11 cellular contexts compared by ENCODE assay signal in genomic region chr2:239223330-239224248, GRCh38.
DNase-seq lines count a peak whose midpoint lies in the region; ATAC-seq and TF ChIP-seq lines count a peak whose summit lies in the region.
"Had no signal": no experiment of that assay in that cellular context is flagged by ENCODE, and none has a peak within 500 bp of the region (broad histone marks: within the 10 kb centered on the region; RNA-seq: fewer than 3 reads in every experiment).

No MANE protein-coding gene starts in this region.

- 62% methylated on average over 18 of the region's 24 CpGs for WGBS in mammary epithelial cell (ENCODE audit: low coverage, missing lambda C conversion rate)
- WGBS in aorta, 2 donors: 14 to 22% methylated on average over 24 of the region's 24 CpGs

- in situ Hi-C loops in mammary epithelial cell (cut with MboI; ENCODE audit: low sequenced_read_pairs in 2 of 2): no loop called here

- no peak overlapping the region for H3K4me2 ChIP-seq in mammary epithelial cell (ENCODE audit: insufficient read depth, low read depth, low read length)

- H3K4me3 Mint-ChIP-seq in nephron: peak overlapping the region in 2 of 3 experiments; percentile 11 to 47
- H3K4me3 Mint-ChIP-seq: T-helper 1 cell treated with Interleukin-12 subunit alpha and Interleukin-12 subunit beta and Interleukin-4 antibody, amounts not matched to agents 30 μg/mL and 1 μg/mL, for 36 hours had no signal

- H3K4me1 Mint-ChIP-seq in nephron: peaks cover 86% of the 10 kb centered on the region

- intact Hi-C loops in breast epithelium (cut with DNase I; ENCODE audit: low total_unique reads): no loop called here
- intact Hi-C loops in mammary epithelial cell (cut with micrococcal nuclease): no loop called here
- intact Hi-C loops in aorta (cut with DNase I): loop anchor here (5.0 to 10.0 kb wide), 3 partner anchors 69 to 179 kb away; partner anchors contain the start of gene HDAC4 (in 1 of the 2)

- no TSS peak for BruUV-seq in mammary epithelial cell (replicated peaks; lab: Mats Ljungman, UMichigan)

- ATAC-seq in aorta (ENCODE audit: low FRiP score) (peak; percentile 53), GM21423 (IDR thresholded peaks at IDR 0.05; ENCODE audit: unreplicated experiment) (no peak), HG02973 (IDR thresholded peaks at IDR 0.05; ENCODE audit: unreplicated experiment) (no peak)

- H3K9me3 Mint-ChIP-seq in nephron: no peaks in the 10 kb centered on the region

- no peaks in the 10 kb centered on the region for H3K27me3 Mint-ChIP-seq in nephron (ENCODE audit: low read depth)

- peaks cover 3% of the 10 kb centered on the region for H3K79me2 ChIP-seq in mammary epithelial cell (ENCODE audit: insufficient read depth, low read length)

- H3K27ac Mint-ChIP-seq in nephron: peak overlapping the region; percentile 63 to 80 (median 66)

- CTCF ChIA-PET in mammary epithelial cell (lab: Charles Lee; ENCODE audit: low non-redundant PET): no interaction called here

- dilution Hi-C loops in mammary epithelial cell (cut with HindIII; ENCODE audit: low sequenced_read_pairs): no loop called here

- H4K20me1 ChIP-seq in mammary epithelial cell (ENCODE audit: insufficient read depth, low read length): no peaks in the 10 kb centered on the region

- H3K4me3 ChIP-seq in breast epithelium: no peak overlapping the region
- H3K4me3 ChIP-seq in mammary epithelial cell (replicated peaks in 1 of 3; ENCODE audit: insufficient read depth in 1 of 3, low read depth in 2 of 3, low read length in 3 of 3): no peak overlapping the region
- H3K4me3 ChIP-seq in aorta (ENCODE audit: low read length in 2 of 2): no peak overlapping the region

- TF ChIP-seq POLR2A in breast epithelium (IDR thresholded peaks at IDR 0.05): no peak

- H3K9me3 ChIP-seq in breast epithelium: no peaks in the 10 kb centered on the region
- H3K9me3 ChIP-seq in mammary epithelial cell (replicated peaks; ENCODE audit: insufficient read depth, low read length): no peaks in the 10 kb centered on the region
- no peaks in the 10 kb centered on the region for H3K9me3 ChIP-seq in aorta (ENCODE audit: control insufficient read depth, low read length)

- H3K4me1 ChIP-seq in breast epithelium: peaks cover 15 to 16% of the 10 kb centered on the region in 2 donors
- no peaks in the 10 kb centered on the region for H3K4me1 ChIP-seq in mammary epithelial cell (ENCODE audit: insufficient read depth, low read length)
- H3K4me1 ChIP-seq in aorta (ENCODE audit: control insufficient read depth in 1 of 2, insufficient read depth in 2 of 2, low read length in 2 of 2): peaks cover 0 to 2% of the 10 kb centered on the region in 2 donors

- H3K27me3 ChIP-seq in breast epithelium (no peaks in the 10 kb centered on the region), mammary epithelial cell (ENCODE audit: insufficient read depth, low read length) (no peaks in the 10 kb centered on the region), aorta (ENCODE audit: control insufficient read depth in 1 of 2, insufficient read depth in 2 of 2, low read length in 1 of 2) (no peaks in the 10 kb centered on the region)

- H2AFZ ChIP-seq in mammary epithelial cell (ENCODE audit: low read depth, low read length): no peak overlapping the region

- TF ChIP-seq CTCF in breast epithelium (IDR thresholded peaks at IDR 0.05): no peak
- TF ChIP-seq CTCF in mammary epithelial cell (conservative IDR thresholded peaks at IDR 0.05 in 1 of 2, IDR thresholded peaks at IDR 0.05 in 1 of 2; ENCODE audit: extremely low read depth in 1 of 2, insufficient read depth in 1 of 2, low read depth in 1 of 2, low read length in 2 of 2): no peak
- TF ChIP-seq CTCF in nephron (IDR thresholded peaks at IDR 0.05; ENCODE audit: unreplicated experiment in 3 of 3): no peak

- H3K36me3 ChIP-seq in breast epithelium (no peaks in the 10 kb centered on the region), mammary epithelial cell (ENCODE audit: insufficient read depth, low read length) (no peaks in the 10 kb centered on the region), aorta (ENCODE audit: control insufficient read depth in 1 of 2, insufficient read depth in 2 of 2, low read length in 1 of 2) (no peaks in the 10 kb centered on the region)

- H3K36me3 Mint-ChIP-seq in nephron (ENCODE audit: low read depth): no peaks in the 10 kb centered on the region

- H3K9ac ChIP-seq in mammary epithelial cell (ENCODE audit: insufficient read depth, low read length): no peak overlapping the region

- peak overlapping the region; percentile 70 to 80 for H3K27ac ChIP-seq in breast epithelium
- H3K27ac ChIP-seq in mammary epithelial cell (ENCODE audit: insufficient read depth, low read depth, low read length): no peak overlapping the region
- H3K27ac ChIP-seq in aorta (ENCODE audit: low read depth in 1 of 2, low read length in 2 of 2): peak overlapping the region; percentile 87 to 92

- peak; percentile 29 to 51 for DNase-seq in breast epithelium (ENCODE audit: low spot score in 2 of 2)
- DNase-seq in mammary epithelial cell: no peak
- peak; percentile 88 for DNase-seq in fibroblast of peridontal ligament (ENCODE audit: extremely low read depth)
- DNase-seq in aorta: peak; percentile 75 to 89
- DNase-seq in NCI-H526 (lab: John Stamatoyannopoulos, UW): no peak
- DNase-seq: Calu3, Karpas-422 had no signal

Comparison
In these comparisons a context has a peak if more than half of its experiments do, and no peak if none do; other contexts are left out.
1. DNase-seq: peak in breast epithelium (2 of 2), fibroblast of peridontal ligament (single experiment) and aorta (2 of 2); none in mammary epithelial cell (single experiment) and NCI-H526 (0 of 2).
2. intact Hi-C loops: an anchor here in aorta (5.0 to 10.0 kb wide); none called in breast epithelium and mammary epithelial cell.